ENCODE assay signal across 1 cellular context in genomic region chr3:53073553-53074365, GRCh38.
TF ChIP-seq lines count a peak whose summit lies in the region.

No MANE protein-coding gene starts in this region.

TF ChIP-seq in HCT116, 20 proteins besides CTCF, POLR2A, EP300 and RAD21 (continued from another document):
- TF ChIP-seq EZH2 (IDR thresholded peaks at IDR 0.05) (no peak), ELF1 (IDR thresholded peaks at IDR 0.05; ENCODE audit: borderline replicate concordance, low read depth) (no peak), ZFX (IDR thresholded peaks at IDR 0.05) (no peak), REST (IDR thresholded peaks at IDR 0.05; ENCODE audit: low read depth) (no peak), ZBTB33 (IDR thresholded peaks at IDR 0.05; ENCODE audit: extremely low read depth, insufficient replicate concordance, low read length) (no peak)
